ENCODE assay signal across 8 cellular contexts in genomic region chr13:40667622-40667978, GRCh38. TPM values are rescaled to one million over a fixed set of nuclear protein-coding genes. Genes with fewer than 3 reads are reported as not detected.
DNase-seq lines count a peak whose midpoint lies in the region; ATAC-seq, FAIRE-seq and TF ChIP-seq lines count a peak whose summit lies in the region.

No MANE protein-coding gene starts in this region.

- H3K4me1 Mint-ChIP-seq in activated CD4-positive, alpha-beta memory T cell treated with anti-CD3 and anti-CD28 coated beads for 36 hours (ENCODE audit: low read depth): peaks cover 31% of the 10 kb centered on the region

- H3K27me3 Mint-ChIP-seq in activated CD4-positive, alpha-beta memory T cell treated with anti-CD3 and anti-CD28 coated beads for 36 hours: no peaks in the 10 kb centered on the region

- no peaks in the 10 kb centered on the region for H3K27me3 ChIP-seq in left ventricle myocardium inferior (ENCODE audit: low read depth)
- no peaks in the 10 kb centered on the region for H3K27me3 ChIP-seq in sigmoid colon

- 6 to 10% methylated on average over 5 of the region's 5 CpGs for WGBS in sigmoid colon, 2 donors

- CTCF ChIA-PET in activated CD4-positive, alpha-beta memory T cell treated with anti-CD3 and anti-CD28 coated beads for 36 hours (lab: Charles Lee): interaction anchor here (1.4 to 2.0 kb wide), 6 partner anchors 14 to 598 kb away, joined by 3 to 10 read pairs (median 5); no protein-coding TSS in a partner anchor

- no peaks in the 10 kb centered on the region for H3K36me3 ChIP-seq in left ventricle myocardium inferior
- no peaks in the 10 kb centered on the region for H3K36me3 ChIP-seq in sigmoid colon

- ATAC-seq in HG03469 (IDR thresholded peaks at IDR 0.05; ENCODE audit: unreplicated experiment): no peak
- no peak for ATAC-seq in HG03460 (IDR thresholded peaks at IDR 0.05; ENCODE audit: unreplicated experiment)

- no peak for TF ChIP-seq CTCF in left ventricle myocardium inferior (IDR thresholded peaks at IDR 0.05; ENCODE audit: borderline replicate concordance)
- TF ChIP-seq CTCF in sigmoid colon (IDR thresholded peaks at IDR 0.05): no peak

- no peak for TF ChIP-seq POLR2A in GM12892 (IDR thresholded peaks at IDR 0.05; ENCODE audit: low read depth, low read length)
- no peak for TF ChIP-seq POLR2A in sigmoid colon (IDR thresholded peaks at IDR 0.05)

- peaks cover 62% of the 10 kb centered on the region for H3K4me1 ChIP-seq in left ventricle myocardium inferior
- H3K4me1 ChIP-seq in sigmoid colon: peaks cover 0 to 22% (median 16%) of the 10 kb centered on the region in 4 donors

- no peaks in the 10 kb centered on the region for H3K9me3 Mint-ChIP-seq in activated CD4-positive, alpha-beta memory T cell treated with anti-CD3 and anti-CD28 coated beads for 36 hours

- intact Hi-C loops in activated CD4-positive, alpha-beta memory T cell treated with anti-CD3 and anti-CD28 coated beads for 36 hours (cut with micrococcal nuclease): loop anchor here (2.0 to 10.0 kb wide), 2 partner anchors 109 to 1633 kb away; partner anchors contain the start of genes NHLRC3 and PROSER1
- intact Hi-C loops in left ventricle myocardium inferior (cut with micrococcal nuclease): loop anchor here (10.0 kb wide), 1 partner anchor 83 kb away; no protein-coding TSS in a partner anchor
- intact Hi-C loops in sigmoid colon (cut with DNase I): loop anchor here (2.0 to 10.0 kb wide), 6 partner anchors 69 to 1607 kb away; partner anchors contain the start of genes AKAP11 and WBP4

- H3K27ac ChIP-seq in left ventricle myocardium inferior (replicated peaks) (peak overlapping the region; percentile 99), sigmoid colon (peak overlapping the region; percentile 93 to 99 (median 98))

- DNase-seq in GM12892 (ENCODE audit: insufficient read length): no peak
- DNase-seq in activated CD4-positive, alpha-beta memory T cell treated with anti-CD3 and anti-CD28 coated beads for 36 hours: no peak
- DNase-seq in left ventricle myocardium inferior: no peak
- DNase-seq in sigmoid colon: peak; percentile 71
- no peak for DNase-seq in NCI-H146 (lab: John Stamatoyannopoulos, UW)
- no peak for DNase-seq in RCC 7860 (ENCODE audit: low spot score)

- POLR2A ChIA-PET in activated CD4-positive, alpha-beta memory T cell treated with anti-CD3 and anti-CD28 coated beads for 36 hours (lab: Charles Lee): interaction anchor here (1.2 kb wide), 1 partner anchor 15 kb away, joined by 3 read pairs; no protein-coding TSS in a partner anchor

- H3K9me3 ChIP-seq in left ventricle myocardium inferior (replicated peaks) (no peaks in the 10 kb centered on the region), sigmoid colon (no peaks in the 10 kb centered on the region)

- FAIRE-seq in GM12892 (lab: Jason Lieb, UNC) (peak; percentile 88), RCC 7860 (lab: Jason Lieb, UNC) (no peak)

- no peak for TF ChIP-seq EP300 in sigmoid colon (IDR thresholded peaks at IDR 0.05)

- H3K4me3 ChIP-seq in left ventricle myocardium inferior (peak overlapping the region; percentile 95), sigmoid colon (peak overlapping the region; percentile 74 to 93 (median 86))

- H3K27ac Mint-ChIP-seq in activated CD4-positive, alpha-beta memory T cell treated with anti-CD3 and anti-CD28 coated beads for 36 hours: peak overlapping the region; percentile 72

- peaks cover 15% of the 10 kb centered on the region for H3K36me3 Mint-ChIP-seq in activated CD4-positive, alpha-beta memory T cell treated with anti-CD3 and anti-CD28 coated beads for 36 hours

- peak overlapping the region; percentile 77 for H3K4me3 Mint-ChIP-seq in activated CD4-positive, alpha-beta memory T cell treated with anti-CD3 and anti-CD28 coated beads for 36 hours

RNA-seq across cellular contexts. Expression of gene FOXO1, which starts 1.2 kb away (rescaled TPM):
- polyA plus RNA-seq in GM12892 (2012; ENCODE audit: missing spikeins): 7.0 TPM
- 10 to 100 TPM; 34.2 to 34.5 TPM for total RNA-seq in activated CD4-positive, alpha-beta memory T cell treated with anti-CD3 and anti-CD28 coated beads for 36 hours
- total RNA-seq in left ventricle myocardium inferior (13.2 TPM), sigmoid colon (10 to 100 TPM; 30.9 to 36.8 (median 33.7) TPM)
- 10 to 100 TPM in 2 of 3 donors, 1 to 10 TPM in 1; 9.0 to 14.7 (median 10.6) TPM for polyA plus RNA-seq in sigmoid colon
